8 cellular contexts compared by ENCODE assay signal in the genomic region with DNA sequence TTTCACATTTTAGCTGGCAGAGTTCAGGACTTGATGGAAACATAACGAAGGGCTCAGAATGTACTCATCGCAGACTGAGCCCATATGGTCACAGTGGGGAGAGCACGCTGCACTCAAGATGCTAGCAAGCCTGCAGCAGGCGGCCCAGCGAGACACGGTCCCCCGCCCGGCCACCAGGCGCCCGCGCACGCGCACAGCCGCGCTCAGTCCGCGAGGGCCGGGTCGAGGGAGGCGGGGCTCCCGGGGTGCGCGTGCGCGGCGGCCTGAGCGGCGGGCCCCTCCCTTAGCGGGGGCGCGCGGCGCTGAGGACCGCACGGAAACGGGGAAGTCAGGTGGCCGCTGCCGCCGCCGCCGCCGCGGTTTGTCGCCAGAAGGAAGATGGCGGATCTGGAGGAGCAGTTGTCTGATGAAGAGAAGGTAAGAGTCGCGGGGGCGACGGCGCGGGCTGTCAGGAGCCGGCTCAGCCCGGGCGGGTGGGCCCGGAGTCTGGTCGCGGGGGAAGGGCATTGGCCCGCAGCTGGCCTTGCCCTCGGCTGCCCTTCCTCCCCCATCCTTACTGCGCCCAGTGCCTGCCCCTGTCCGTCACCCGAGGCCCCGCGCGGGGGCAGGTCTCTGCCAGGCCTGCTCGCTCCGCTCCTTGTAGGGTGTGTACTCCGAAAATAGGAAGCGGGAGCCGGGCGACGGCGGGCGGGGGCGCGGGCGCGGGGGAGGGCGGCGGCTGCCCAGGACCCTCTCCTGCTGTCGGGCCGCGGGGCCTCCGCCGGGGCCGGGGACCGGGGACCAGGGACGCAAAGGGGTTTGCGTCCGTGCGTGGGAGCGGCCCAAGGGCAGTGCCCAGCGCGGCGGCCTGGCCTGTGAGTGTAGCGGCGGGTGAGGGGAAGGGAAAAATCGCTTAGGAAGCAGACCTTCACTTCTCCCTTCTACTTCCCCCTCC. TPM values are rescaled to one million over a fixed set of nuclear protein-coding genes. Genes with fewer than 3 reads are reported as not detected.
DNase-seq lines count a peak whose midpoint lies in the region; ATAC-seq, FAIRE-seq and TF ChIP-seq lines count a peak whose summit lies in the region.

Gene CAPZA2, plus strand, starts transcription at position 354 of the 934 bp plus-strand sequence. Its CDS starts 25 bp downstream, at position 379.

- FAIRE-seq in urothelium cell line (lab: Jason Lieb, UNC) = no peak

- peak within 1 kb of the TSS; percentile 97 for H3K27ac ChIP-seq in angular gyrus (ENCODE audit: low read depth, low read length)

- TF ChIP-seq POLR2A in GM18505 (IDR thresholded peaks at IDR 0.05; ENCODE audit: borderline replicate concordance, extremely low read depth, insufficient read depth, insufficient read length) = peak; percentile 94

- peak; percentile 92 for ATAC-seq in GM18505 (IDR thresholded peaks at IDR 0.05; ENCODE audit: unreplicated experiment)
- ATAC-seq in HG02970 (IDR thresholded peaks at IDR 0.05; ENCODE audit: low FRiP score, unreplicated experiment) = peak; percentile 95
- ATAC-seq in left ventricle myocardium superior = peak; percentile 97

- DNase-seq in NCI-H187 treated with DMSO at 0.1 percent for 48 hours (lab: John Stamatoyannopoulos, UW) (peak; percentile 85), T-helper 2 cell (peak; percentile 92 to 96 (median 94)), left ventricle myocardium superior (peak; percentile 98), pulmonary artery endothelial cell (ENCODE audit: low read depth, low spot score) (peak; percentile 50), urothelium cell line (ENCODE audit: low spot score) (peak; percentile 97)

- intact Hi-C loops in left ventricle myocardium superior (cut with micrococcal nuclease) = no loop called here

RNA-seq across cellular contexts. Expression of gene CAPZA2, which starts in this region (rescaled TPM):
- total RNA-seq in left ventricle myocardium superior (371 TPM), pulmonary artery endothelial cell (304 and 404 TPM in 2 replicates)

Comparison
In these comparisons a context has a peak if more than half of its experiments do, and no peak if none do; other contexts are left out.
1. Peak in every context shown above with its lines: DNase-seq, ATAC-seq and H3K27ac ChIP-seq.